In the genomic region with DNA sequence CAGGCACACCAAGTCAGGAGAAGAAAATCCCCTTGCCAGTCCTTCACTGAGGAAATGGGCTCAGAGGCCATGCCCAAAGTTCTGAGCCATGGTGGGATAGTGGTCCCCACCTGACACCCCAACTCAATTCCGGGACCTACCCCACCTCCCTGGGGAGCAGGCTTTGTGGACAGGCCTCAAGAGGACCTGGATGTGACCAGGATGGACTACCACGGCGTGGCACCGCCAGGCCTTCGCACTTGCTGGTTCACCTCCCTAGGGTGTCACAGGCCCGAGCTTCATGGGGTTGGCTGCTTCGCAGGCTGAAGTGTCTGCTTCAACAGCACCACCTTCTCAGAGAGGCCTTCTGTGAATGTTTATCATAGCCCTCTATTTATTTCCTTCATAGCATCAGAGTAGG, we compare ENCODE assay signal across 11 cellular contexts. TPM values are rescaled to one million over a fixed set of nuclear protein-coding genes. Genes with fewer than 3 reads are reported as not detected.
DNase-seq lines count a peak whose midpoint lies in the region; ATAC-seq, FAIRE-seq and TF ChIP-seq lines count a peak whose summit lies in the region.
"Had no signal": no experiment of that assay in that cellular context is flagged by ENCODE, and none has a peak within 500 bp of the region (broad histone marks: within the 10 kb centered on the region; RNA-seq: fewer than 3 reads in every experiment).

No MANE protein-coding gene starts in this region.

- no peak for FAIRE-seq in HepG2 (lab: Jason Lieb, UNC)
- FAIRE-seq: colon had no signal

- peaks cover 3 to 15% of the 10 kb centered on the region in 2 experiments; a peak in 2 of 4 replicates for H3K79me1 ChIP-seq in IMR-90 (ENCODE audit: low read depth in 1 of 2, low read length in 2 of 2)

- H3K4me1 ChIP-seq in IMR-90 (ENCODE audit: control insufficient read depth, insufficient read depth, low read length) (no peaks in the 10 kb centered on the region; the same call in 1 of the 2 replicates), HepG2 (ENCODE audit: insufficient read depth, low read length) (no peaks in the 10 kb centered on the region), subcutaneous abdominal adipose tissue (ENCODE audit: control insufficient read depth in 5 of 5, insufficient read depth in 5 of 5, low read length in 5 of 5) (peaks cover 16 to 50% (median 29%) of the 10 kb centered on the region in 5 donors)

- no peak overlapping the region for H2AFZ ChIP-seq in IMR-90 (replicated peaks; ENCODE audit: low read length, poor library complexity)
- no peak overlapping the region for H2AFZ ChIP-seq in HepG2 (ENCODE audit: low read length)

- H3K23ac ChIP-seq in IMR-90 (ENCODE audit: low read depth, low read length), result no peak overlapping the region

- no peaks in the 10 kb centered on the region for H3K27me3 ChIP-seq in IMR-90 (ENCODE audit: control insufficient read depth, insufficient read depth, low read length)
- no peaks in the 10 kb centered on the region for H3K27me3 ChIP-seq in HepG2 (ENCODE audit: control insufficient read depth in 1 of 2, insufficient read depth in 2 of 2, low read length in 2 of 2)
- no peaks in the 10 kb centered on the region for H3K27me3 ChIP-seq in subcutaneous abdominal adipose tissue (ENCODE audit: control insufficient read depth in 5 of 5, insufficient read depth in 4 of 5, low read length in 5 of 5)

- no peak overlapping the region for H3K9ac ChIP-seq in IMR-90 (ENCODE audit: low read depth, low read length)
- no peak overlapping the region for H3K9ac ChIP-seq in HepG2 (ENCODE audit: insufficient read depth, low read depth, low read length)
- peak overlapping the region in 1 of 5 donors; percentile 33 for H3K9ac ChIP-seq in subcutaneous abdominal adipose tissue (ENCODE audit: low read length in 5 of 5)

- no peaks in the 10 kb centered on the region for H3K79me2 ChIP-seq in HepG2 (ENCODE audit: insufficient read depth, low read length)

- H3K27ac ChIP-seq in IMR-90 (ENCODE audit: insufficient read depth, low read length), result no peak overlapping the region
- peak overlapping the region; percentile 70 for H3K27ac ChIP-seq in angular gyrus (ENCODE audit: low read depth, low read length)
- no peak overlapping the region for H3K27ac ChIP-seq in HepG2 (ENCODE audit: extremely low read length, insufficient read depth, low read length)
- H3K27ac ChIP-seq in subcutaneous abdominal adipose tissue (ENCODE audit: low read depth, low read length), result peak overlapping the region; percentile 69

- H3K4ac ChIP-seq in IMR-90 (ENCODE audit: low read depth, low read length), result no peak overlapping the region

- H3K4me3 ChIP-seq in IMR-90 (ENCODE audit: insufficient read depth, low read depth, low read length) (no peak overlapping the region), HepG2 (replicated peaks in 1 of 3; ENCODE audit: insufficient read depth in 1 of 3, low read depth in 2 of 3, low read length in 3 of 3) (no peak overlapping the region), subcutaneous abdominal adipose tissue (ENCODE audit: low read depth in 1 of 5, low read length in 5 of 5) (no peak overlapping the region)
- H3K4me3 ChIP-seq: K562 had no signal

- H3K14ac ChIP-seq in IMR-90 (replicated peaks; ENCODE audit: low read depth, low read length), result no peak overlapping the region

- H2BK5ac ChIP-seq in IMR-90 (ENCODE audit: low read depth, low read length, poor library complexity, severe bottlenecking), result no peak overlapping the region

- no peak overlapping the region for H3K18ac ChIP-seq in IMR-90 (ENCODE audit: low read depth, low read length)

- no peak overlapping the region for H2BK120ac ChIP-seq in IMR-90 (ENCODE audit: low read depth, low read length)

- no peaks in the 10 kb centered on the region for H3K9me3 ChIP-seq in IMR-90 (ENCODE audit: control insufficient read depth, insufficient read depth, low read length)
- H3K9me3 ChIP-seq in HepG2 (ENCODE audit: low read length), result no peaks in the 10 kb centered on the region
- no peaks in the 10 kb centered on the region for H3K9me3 ChIP-seq in subcutaneous abdominal adipose tissue (ENCODE audit: control insufficient read depth in 5 of 5, low read length in 5 of 5)

- no peak overlapping the region for H2BK20ac ChIP-seq in IMR-90 (ENCODE audit: low read depth, low read length)

- H2AK9ac ChIP-seq in IMR-90 (replicated peaks; ENCODE audit: low read depth, low read length, poor library complexity), result peak overlapping the region; percentile 85

- peaks cover 7% of the 10 kb centered on the region; the same call in 1 of the 2 replicates for H3K9me1 ChIP-seq in IMR-90 (ENCODE audit: insufficient read depth, low read length)

- BruUV-seq in IMR-90 (replicated peaks; lab: Mats Ljungman, UMichigan) (no TSS peak), HepG2 (replicated peaks; lab: Mats Ljungman, UMichigan) (no TSS peak)

- H3K4me2 ChIP-seq in IMR-90 (ENCODE audit: low read depth, low read length) (no peak overlapping the region), HepG2 (ENCODE audit: low read depth, low read length) (no peak overlapping the region)

- no peak overlapping the region for H4K5ac ChIP-seq in IMR-90 (ENCODE audit: low read depth, low read length)

- POLR2A ChIA-PET in IMR-90 (lab: Charles Lee; ENCODE audit: unreplicated experiment) (no interaction called here), HepG2 (lab: Yijun Ruan, JAX) (no interaction called here)

- H2AK5ac ChIP-seq in IMR-90 (ENCODE audit: low read depth, low read length), result no peak overlapping the region

- H4K8ac ChIP-seq in IMR-90 (ENCODE audit: low read depth in 2 of 2, low read length in 2 of 2), result no peak overlapping the region

- TF ChIP-seq RAD21 in IMR-90 (IDR thresholded peaks at IDR 0.05; ENCODE audit: low read length) (no peak), HepG2 (CRISPR knock-in tag; IDR thresholded peaks at IDR 0.05) (no peak)

- intact Hi-C loops in IMR-90 (cut with micrococcal nuclease), result no loop called here
- intact Hi-C loops in HepG2 (cut with micrococcal nuclease; ENCODE audit: unreplicated experiment), result no loop called here

- ATAC-seq in IMR-90 (ENCODE audit: low read depth) (no peak), HepG2 (no peak), GM21367 (IDR thresholded peaks at IDR 0.05; ENCODE audit: unreplicated experiment) (no peak)

- no peak for TF ChIP-seq POLR2A in IMR-90 (IDR thresholded peaks at IDR 0.05; ENCODE audit: low read depth, low read length)
- TF ChIP-seq POLR2A in HepG2 (IDR thresholded peaks at IDR 0.05; ENCODE audit: insufficient read depth in 1 of 2, low read depth in 2 of 2, low read length in 2 of 2), result no peak

- CTCF ChIA-PET in IMR-90 (lab: Yijun Ruan, JAX), result interaction anchor here (0.6 to 3.0 kb wide), 6 partner anchors 109 to 1992 kb away, joined by 3 to 12 read pairs (median 5); no protein-coding TSS in a partner anchor
- CTCF ChIA-PET in HepG2 (lab: Yijun Ruan, JAX; ENCODE audit: low intra/inter-chr PET ratio, low total read pairs), result interaction anchor here (0.9 to 3.6 kb wide), 5 partner anchors 22 to 120 kb away, joined by 3 to 62 read pairs (median 5); partner anchors contain the start of gene DUSP7

- H4K20me1 ChIP-seq in IMR-90 (ENCODE audit: insufficient read depth, low read length) (no peaks in the 10 kb centered on the region), HepG2 (ENCODE audit: insufficient read depth, low read length) (no peaks in the 10 kb centered on the region)

- TF ChIP-seq CTCF in IMR-90 (conservative IDR thresholded peaks at IDR 0.05; ENCODE audit: low read depth, low read length), result no peak
- no peak for TF ChIP-seq CTCF in HepG2 (CRISPR knock-in tag; IDR thresholded peaks at IDR 0.05)
- no peak for TF ChIP-seq CTCF in GM13977 (IDR thresholded peaks at IDR 0.05; ENCODE audit: extremely low read depth, insufficient read depth, missing control alignments)

- no peak overlapping the region for H4K91ac ChIP-seq in IMR-90 (ENCODE audit: insufficient read depth, low read depth, low read length)

- TF ChIP-seq EP300 in HepG2 (IDR thresholded peaks at IDR 0.05; ENCODE audit: low read depth in 2 of 2, low read length in 2 of 2) (no peak), HepG2 (CRISPR knock-in tag; IDR thresholded peaks at IDR 0.05; ENCODE audit: borderline replicate concordance) (no peak)

- DNase-seq in IMR-90, result no peak
- DNase-seq in HepG2 (ENCODE audit: low spot score), result no peak
- no peak for DNase-seq in GM13977 (ENCODE audit: low spot score)
- no peak for DNase-seq in SKM-1 (lab: John Stamatoyannopoulos, UW; ENCODE audit: unreplicated experiment)
- DNase-seq: DMS79 treated with DMSO at 0.1 percent for 48 hours, NCI-H2171 had no signal

- no CpG with 5 or more reads among the region's 7 CpGs for WGBS in IMR-90 (ENCODE audit: extremely low coverage in 2 of 2, insufficient read length in 1 of 2), 2 experiments
- WGBS in HepG2 (ENCODE audit: low lambda C conversion rate), result 92% methylated on average over 2 of the region's 7 CpGs

- H3K36me3 ChIP-seq in IMR-90 (ENCODE audit: control insufficient read depth, insufficient read depth, low read length), result 0 out of 2 replicates have a peak, but pooled peaks cover 1% of the 10 kb centered on the region
- peaks cover 12 to 49% of the 10 kb centered on the region in 2 experiments; a peak in 4 of 5 replicates for H3K36me3 ChIP-seq in HepG2 (replicated peaks in 1 of 2; ENCODE audit: control insufficient read depth in 1 of 2, insufficient read depth in 2 of 2, low read length in 2 of 2)
- no peaks in the 10 kb centered on the region for H3K36me3 ChIP-seq in subcutaneous abdominal adipose tissue (ENCODE audit: control insufficient read depth in 5 of 5, insufficient read depth in 5 of 5, low read length in 5 of 5)

- no peak overlapping the region for H2BK15ac ChIP-seq in IMR-90 (ENCODE audit: low read depth, low read length)

- in situ Hi-C loops in IMR-90 (cut with MboI; ENCODE audit: low sequenced_read_pairs), result no loop called here
- in situ Hi-C loops in HepG2 (cut with HindIII; ENCODE audit: extremely low pct_ligation_motif_present, low pct_unique_long_range_greater_than_20kb), result no loop called here
- in situ Hi-C loops in GM13977 (cut with MboI; ENCODE audit: low pct_unique_long_range_greater_than_20kb, low sequenced_read_pairs, unreplicated experiment), result no loop called here

- H3K56ac ChIP-seq in IMR-90 (ENCODE audit: extremely low read depth, insufficient read depth, low read length), result no peak overlapping the region

- dilution Hi-C loops in IMR-90 (cut with HindIII; ENCODE audit: low sequenced_read_pairs, unreplicated experiment), result no loop called here

RNA-seq across cellular contexts. Expression of gene POC1A, which starts 31.7 kb away (rescaled TPM):
- total RNA-seq in IMR-90 (2012; rRNA removed), result 8.3 and 10.6 TPM in 2 replicates
- polyA plus RNA-seq in IMR-90 (2012; rRNA removed), result 11.5 TPM in 2 replicates
- polyA plus RNA-seq in IMR-90 (2012; cell fraction: cytosol; rRNA removed), result 9.0 and 9.3 TPM in 2 replicates
- 5.2 and 10.5 TPM in 2 replicates for polyA plus RNA-seq in IMR-90 (2012; cell fraction: nucleus; rRNA removed; ENCODE audit: low replicate concordance)
- total RNA-seq in HepG2 (2016; rRNA removed; fragmentation: Illumina TruSeq; extraction: Trizol), result 20.0 and 22.5 TPM in 2 replicates
- total RNA-seq in HepG2 (2016; cell fraction: cytosol; rRNA removed; fragmentation: Illumina TruSeq; extraction: Trizol; ENCODE audit: low read depth), result 13.9 and 15.5 TPM in 2 replicates
- total RNA-seq in HepG2 (2016; cell fraction: insoluble cytoplasmic fraction; rRNA removed; fragmentation: Illumina TruSeq; extraction: Trizol), result 20.6 and 21.0 TPM in 2 replicates
- 24.6 and 24.9 TPM in 2 replicates for total RNA-seq in HepG2 (2016; cell fraction: membrane; rRNA removed; fragmentation: Illumina TruSeq; extraction: Trizol)
- total RNA-seq in HepG2 (2016; cell fraction: nucleus; rRNA removed; fragmentation: Illumina TruSeq; extraction: Trizol), result 11.2 and 11.3 TPM in 2 replicates
- polyA plus RNA-seq in HepG2 (2011; rRNA removed), result 12.6 and 14.6 TPM in 2 replicates
- 9.9 and 16.4 TPM in 2 replicates for polyA plus RNA-seq in HepG2 (2011; cell fraction: cytosol; rRNA removed)
- 9.4 and 12.5 TPM in 2 replicates for polyA plus RNA-seq in HepG2 (2011; cell fraction: nucleus; rRNA removed)
- polyA plus RNA-seq in HepG2 (2012), result 5.8 and 9.6 TPM in 2 replicates
- polyA plus RNA-seq in HepG2 (2016; cell fraction: cytosol; fragmentation: Illumina TruSeq; extraction: Trizol; ENCODE audit: low read depth), result 18.4 and 20.8 TPM in 2 replicates
- 22.6 and 26.9 TPM in 2 replicates for polyA plus RNA-seq in HepG2 (2016; cell fraction: insoluble cytoplasmic fraction; fragmentation: Illumina TruSeq; extraction: Trizol; ENCODE audit: low read depth)
- 23.5 and 25.2 TPM in 2 replicates for polyA plus RNA-seq in HepG2 (2016; cell fraction: membrane; fragmentation: Illumina TruSeq; extraction: Trizol; ENCODE audit: low read depth)
- 16.5 and 16.9 TPM in 2 replicates for polyA plus RNA-seq in HepG2 (2016; cell fraction: nucleus; fragmentation: Illumina TruSeq; extraction: Trizol; ENCODE audit: insufficient read depth, low read depth)
- 35.8 and 64.7 TPM in 2 replicates for polyA minus RNA-seq in HepG2 (2011; rRNA and poly(A)+ RNA removed; ENCODE audit: low replicate concordance)
- polyA minus RNA-seq in HepG2 (2011; cell fraction: cytosol; rRNA and poly(A)+ RNA removed), result 4.6 and 7.1 TPM in 2 replicates
- 8.0 TPM in 2 replicates for polyA minus RNA-seq in HepG2 (2011; cell fraction: nucleus; rRNA and poly(A)+ RNA removed)

Comparison
In these comparisons a context has a peak if more than half of its experiments do, and no peak if none do; other contexts are left out.
1. H3K27ac ChIP-seq: peak in angular gyrus (single experiment) and subcutaneous abdominal adipose tissue (single experiment); none in IMR-90 (single experiment) and HepG2 (single experiment).